19 cellular contexts compared by ENCODE assay signal in the genomic region with DNA sequence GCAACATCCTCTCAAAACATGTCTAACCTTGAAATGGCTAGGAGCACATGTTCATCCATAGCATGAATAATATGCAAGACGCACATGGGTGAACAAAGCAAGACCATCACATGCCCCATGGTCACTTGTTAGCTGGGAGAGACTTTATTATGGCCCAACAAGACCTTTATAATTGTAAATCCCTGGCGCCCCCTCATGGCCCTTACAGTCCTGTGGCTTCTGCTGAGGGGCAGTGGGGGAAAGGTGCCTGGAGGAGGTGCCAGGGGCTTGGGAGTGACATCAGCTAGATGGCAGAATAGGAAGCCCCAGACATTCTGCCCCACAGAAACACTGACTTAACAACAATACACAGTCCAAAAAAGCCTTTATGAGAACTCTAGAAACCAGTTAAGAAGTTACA. TPM values are rescaled to one million over a fixed set of nuclear protein-coding genes. Genes with fewer than 3 reads are reported as not detected.
DNase-seq lines count a peak whose midpoint lies in the region; ATAC-seq and TF ChIP-seq lines count a peak whose summit lies in the region.
"Had no signal": no experiment of that assay in that cellular context is flagged by ENCODE, and none has a peak within 500 bp of the region (broad histone marks: within the 10 kb centered on the region; RNA-seq: fewer than 3 reads in every experiment).

No MANE protein-coding gene starts in this region.

- H3K9me3 ChIP-seq in left ventricle myocardium inferior (replicated peaks) (peaks cover 41% of the 10 kb centered on the region), NT2/D1 (ENCODE audit: insufficient read depth, low read length) (peaks cover 19% of the 10 kb centered on the region)
- H3K9me3 ChIP-seq: SJSA1, upper lobe of right lung had no signal

- H3K4me1 ChIP-seq in left ventricle myocardium inferior = no peaks in the 10 kb centered on the region
- H3K4me1 ChIP-seq in NT2/D1 (ENCODE audit: insufficient read depth, insufficient read length) = no peaks in the 10 kb centered on the region
- H3K4me1 ChIP-seq: breast epithelium, SJSA1, upper lobe of right lung had no signal

- CTCF ChIA-PET in T-cell (lab: Charles Lee) = no interaction called here

- no peaks in the 10 kb centered on the region for H3K36me3 Mint-ChIP-seq in T-cell

- H3K4me3 ChIP-seq in left ventricle myocardium inferior = no peak overlapping the region
- no peak overlapping the region for H3K4me3 ChIP-seq in NT2/D1 (ENCODE audit: insufficient read length, low read depth)
- H3K4me3 ChIP-seq: breast epithelium, SJSA1, upper lobe of right lung had no signal

- POLR2A ChIA-PET in T-cell (lab: Charles Lee) = no interaction called here

- H3K4me3 Mint-ChIP-seq in T-cell = no peak overlapping the region
- H3K4me3 Mint-ChIP-seq: nephron had no signal

- no peak overlapping the region for H3K27ac Mint-ChIP-seq in T-cell
- H3K27ac Mint-ChIP-seq: nephron had no signal

- H3K9ac ChIP-seq in NT2/D1 (ENCODE audit: insufficient read length, low read depth) = no peak overlapping the region

- DNase-seq in left ventricle myocardium superior = peak; percentile 40
- DNase-seq in left ventricle myocardium inferior = no peak
- peak; percentile 35 for DNase-seq in NT2/D1 (ENCODE audit: low read depth, low spot score)
- DNase-seq in iPS DF 19.7 (ENCODE audit: low read depth, low spot score) = peak; percentile 12
- DNase-seq in activated T-cell treated with anti-CD3 and anti-CD28 coated beads, Interleukin-2, amount 50 U/mL, for 48 hours = no peak
- no peak for DNase-seq in T-cell
- no peak for DNase-seq in effector CD4-positive, alpha-beta T cell
- DNase-seq: activated naive CD4-positive, alpha-beta T cell treated with Interleukin-2 at 50 U/mL for 16 hours; effector memory CD4-positive, alpha-beta T cell; NCI-H1417 treated with DMSO at 0.1 percent for 48 hours; NCI-H524 treated with DMSO at 0.1 percent for 48 hours; stimulated activated CD4-positive, alpha-beta T cell treated with anti-CD3 and anti-CD28 coated beads, Interleukin-2, amount 100 ng/mL, for 48 hours; upper lobe of right lung had no signal

- peaks cover 6% of the 10 kb centered on the region for H3K27me3 ChIP-seq in left ventricle myocardium inferior (ENCODE audit: low read depth)
- no peaks in the 10 kb centered on the region for H3K27me3 ChIP-seq in NT2/D1 (ENCODE audit: insufficient read depth, insufficient read length)
- H3K27me3 ChIP-seq: breast epithelium, SJSA1, upper lobe of right lung had no signal

- H3K27ac ChIP-seq in left ventricle myocardium inferior (replicated peaks) = no peak overlapping the region
- H3K27ac ChIP-seq: breast epithelium, C4-2B, SJSA1, upper lobe of right lung had no signal

- intact Hi-C loops in left ventricle myocardium superior (cut with micrococcal nuclease) = loop anchor here (5.0 kb wide), 1 partner anchor 634 kb away; no protein-coding TSS in a partner anchor
- intact Hi-C loops in left ventricle myocardium inferior (cut with micrococcal nuclease) = no loop called here

- no peaks in the 10 kb centered on the region for H3K4me1 Mint-ChIP-seq in T-cell

- TF ChIP-seq CTCF in left ventricle myocardium inferior (IDR thresholded peaks at IDR 0.05; ENCODE audit: borderline replicate concordance) = no peak

- H3K27me3 Mint-ChIP-seq in T-cell = peaks cover 8 to 10% of the 10 kb centered on the region in 2 donors

- peaks cover 16 to 26% (median 21%) of the 10 kb centered on the region in 3 donors for H3K9me3 Mint-ChIP-seq in T-cell

- peak; percentile 75 for ATAC-seq in left ventricle myocardium superior
- no peak for ATAC-seq in HG02884 (IDR thresholded peaks at IDR 0.05; ENCODE audit: unreplicated experiment)
- ATAC-seq in T-cell (replicated peaks in 1 of 4) = no peak
- ATAC-seq: upper lobe of right lung had no signal

- H3K36me3 ChIP-seq in left ventricle myocardium inferior (no peaks in the 10 kb centered on the region), NT2/D1 (ENCODE audit: insufficient read depth, insufficient read length, low read length) (no peaks in the 10 kb centered on the region)
- H3K36me3 ChIP-seq: breast epithelium, SJSA1, upper lobe of right lung had no signal

RNA-seq across cellular contexts. Expression of a gene that starts 51.7 kb away (rescaled TPM):
- total RNA-seq in left ventricle myocardium superior = 0.22 TPM
- 0.14 TPM for total RNA-seq in left ventricle myocardium inferior
- under 1 TPM in 1 of 5 donors, not detected in 4; 0.03 TPM for total RNA-seq in T-cell
- total RNA-seq: G401 had no signal

Comparison
In these comparisons a context has a peak if more than half of its experiments do, and no peak if none do; other contexts are left out.
1. DNase-seq: peak in left ventricle myocardium superior (single experiment), NT2/D1 (single experiment) and iPS DF 19.7 (single experiment); none in left ventricle myocardium inferior (single experiment), activated T-cell treated with anti-CD3 and anti-CD28 coated beads, Interleukin-2, amount 50 U/mL, for 48 hours (0 of 2), T-cell (0 of 34) and effector CD4-positive, alpha-beta T cell (single experiment).